ENCODE assay signal across 14 cellular contexts in the genomic region with DNA sequence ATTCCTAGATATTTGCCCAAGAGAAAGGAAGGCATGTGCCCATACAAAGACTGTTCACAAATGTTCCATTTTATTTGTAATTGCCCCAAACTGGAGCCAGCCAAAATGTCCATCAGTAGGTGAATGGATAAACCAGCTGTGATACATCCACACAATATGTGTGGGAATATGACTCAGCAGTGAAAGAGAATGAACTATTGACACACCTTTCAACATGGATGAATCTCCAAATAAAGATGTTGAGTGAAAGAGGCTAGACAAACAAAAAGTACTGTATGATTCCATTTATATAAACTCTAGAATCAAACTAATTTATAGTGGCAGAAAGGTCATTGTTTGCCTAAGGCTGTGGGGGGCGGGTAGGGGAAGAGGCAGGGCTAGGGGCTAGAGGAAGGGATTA. TPM values are rescaled to one million over a fixed set of nuclear protein-coding genes. Genes with fewer than 3 reads are reported as not detected.
DNase-seq lines count a peak whose midpoint lies in the region; ATAC-seq, FAIRE-seq and TF ChIP-seq lines count a peak whose summit lies in the region.
"Had no signal": no experiment of that assay in that cellular context is flagged by ENCODE, and none has a peak within 500 bp of the region (broad histone marks: within the 10 kb centered on the region; RNA-seq: fewer than 3 reads in every experiment).

No MANE protein-coding gene starts in this region.

- whole genome bisulfite sequencing in tibial nerve, 2 donors = 85 to 100% methylated on average over 1 of the region's 1 CpG

- H3K27ac ChIP-seq in 22Rv1 = peak overlapping the region; percentile 96
- 0 out of 2 replicates have a peak overlapping the region, but pooled peaks have one; percentile 61 for H3K27ac ChIP-seq in GM23338 (ENCODE audit: low read depth)
- H3K27ac ChIP-seq in keratinocyte (ENCODE audit: control insufficient read depth, insufficient read depth, low read length) = peak overlapping the region; percentile 51
- peak overlapping the region in 1 of 4 donors; percentile 86 for H3K27ac ChIP-seq in tibial nerve

- H3K4me1 ChIP-seq in GM23338 (ENCODE audit: insufficient read depth) (peaks cover 32% of the 10 kb centered on the region; the same call in 1 of the 2 replicates), adipocyte (ENCODE audit: control insufficient read depth, insufficient read depth, low read length) (peaks cover 40% of the 10 kb centered on the region), keratinocyte (ENCODE audit: control insufficient read depth, extremely low read depth, insufficient read depth, low read length) (peaks cover 43% of the 10 kb centered on the region), tibial nerve (peaks cover 0 to 33% (median 13%) of the 10 kb centered on the region in 4 donors)

- H3K36me3 Mint-ChIP-seq in GM23338 (ENCODE audit: low read depth) = peaks cover 86% of the 10 kb centered on the region

- H3K9me1 ChIP-seq in keratinocyte (ENCODE audit: control insufficient read depth, extremely low read depth, insufficient read depth, low read length) = peaks cover 4% of the 10 kb centered on the region

- no peaks in the 10 kb centered on the region for H3K9me2 ChIP-seq in GM23338 (ENCODE audit: insufficient read depth)

- H2AFZ ChIP-seq in GM23338 (no peak overlapping the region), keratinocyte (ENCODE audit: control insufficient read depth, low read length) (no peak overlapping the region)

- peaks cover 45% of the 10 kb centered on the region for H3K4me1 Mint-ChIP-seq in GM23338

- H3K4me3 ChIP-seq in GM23338 (no peak overlapping the region), adipocyte (ENCODE audit: low read length) (peak overlapping the region; percentile 22), keratinocyte (ENCODE audit: control insufficient read depth in 2 of 3, extremely low read depth in 1 of 3, insufficient read depth in 2 of 3, low read depth in 1 of 3, low read length in 3 of 3) (no peak overlapping the region), tibial nerve (no peak overlapping the region)

- H3F3A ChIP-seq in GM23338 (replicated peaks; ENCODE audit: low read depth) = no peaks in the 10 kb centered on the region; the same call in 1 of the 2 replicates

- peak; percentile 60 for FAIRE-seq in keratinocyte (lab: Jason Lieb, UNC)

- H3K9ac ChIP-seq in adipocyte (ENCODE audit: low read length) (no peak overlapping the region), keratinocyte (ENCODE audit: control insufficient read depth, extremely low read depth, insufficient read depth, low read length) (no peak overlapping the region)

- H3K36me3 ChIP-seq in GM23338 (ENCODE audit: insufficient read depth) (peaks cover 53% of the 10 kb centered on the region), adipocyte (ENCODE audit: control insufficient read depth, insufficient read depth, low read length, severe bottlenecking) (peaks cover 56% of the 10 kb centered on the region), keratinocyte (ENCODE audit: control insufficient read depth in 2 of 2, extremely low read depth in 1 of 2, insufficient read depth in 2 of 2, low read length in 2 of 2) (peaks cover 17 to 39% of the 10 kb centered on the region in 2 experiments), tibial nerve (peaks cover 0 to 58% (median 0%) of the 10 kb centered on the region in 3 donors)

- no peaks in the 10 kb centered on the region for H3K9me3 Mint-ChIP-seq in GM23338
- H3K9me3 Mint-ChIP-seq: activated CD4-positive, alpha-beta T cell treated with anti-CD3 and anti-CD28 coated beads, Interleukin-2, amount 10 ng/mL, durations not matched to agents 7 days and 5 days had no signal

- H3K9me3 ChIP-seq in adipocyte (ENCODE audit: control insufficient read depth, low read length) = no peaks in the 10 kb centered on the region
- H3K9me3 ChIP-seq in keratinocyte (ENCODE audit: control insufficient read depth, low read depth, low read length) = no peaks in the 10 kb centered on the region
- peaks cover 0 to 19% (median 0%) of the 10 kb centered on the region in 4 donors for H3K9me3 ChIP-seq in tibial nerve

- no peak for TF ChIP-seq POLR2A in tibial nerve (IDR thresholded peaks at IDR 0.05)

- dilution Hi-C loops in keratinocyte (cut with MboI; ENCODE audit: extremely low pct_ligation_motif_present, low sequenced_read_pairs) = no loop called here

- no peak overlapping the region for H3K27ac Mint-ChIP-seq in GM23338
- H3K27ac Mint-ChIP-seq: activated CD4-positive, alpha-beta T cell treated with anti-CD3 and anti-CD28 coated beads, Interleukin-2, amount 10 ng/mL, durations not matched to agents 7 days and 5 days had no signal

- no peaks in the 10 kb centered on the region for H3K27me3 ChIP-seq in GM23338 (ENCODE audit: insufficient read depth)
- H3K27me3 ChIP-seq in adipocyte (replicated peaks; ENCODE audit: control insufficient read depth, insufficient read depth, low read length) = no peaks in the 10 kb centered on the region
- H3K27me3 ChIP-seq in keratinocyte (ENCODE audit: control insufficient read depth, extremely low read depth, insufficient read depth, low read length) = no peaks in the 10 kb centered on the region
- H3K27me3 ChIP-seq in tibial nerve = no peaks in the 10 kb centered on the region

- H3K79me2 ChIP-seq in GM23338 (replicated peaks; ENCODE audit: insufficient read depth) (peaks cover 95% of the 10 kb centered on the region), keratinocyte (ENCODE audit: control insufficient read depth, insufficient read depth, low read length) (peaks cover 93% of the 10 kb centered on the region)

- H3K4me3 Mint-ChIP-seq in GM23338 = no peak overlapping the region
- H3K4me3 Mint-ChIP-seq: activated CD4-positive, alpha-beta T cell treated with anti-CD3 and anti-CD28 coated beads, Interleukin-2, amount 10 ng/mL, durations not matched to agents 7 days and 5 days had no signal

- no peak for DNase-seq in GM23338 (ENCODE audit: low spot score)
- peak; percentile 27 for DNase-seq in adipocyte (ENCODE audit: low read depth)
- DNase-seq in keratinocyte (ENCODE audit: low read depth, low spot score) = no peak
- DNase-seq in tibial nerve (ENCODE audit: low spot score in 2 of 2) = no peak
- DNase-seq: activated CD4-positive, alpha-beta T cell treated with anti-CD3 and anti-CD28 coated beads, Interleukin-2, amount 10 ng/mL, durations not matched to agents 7 days and 5 days; activated T-cell treated with anti-CD3 and anti-CD28 coated beads, Interleukin-2, amount 50 U/mL, for 48 hours; midbrain; MV-4-11; NCI-H446; occipital lobe had no signal

- ATAC-seq in GM23338 (no peak), GM21723 (IDR thresholded peaks at IDR 0.05; ENCODE audit: unreplicated experiment) (no peak), GM19397 (IDR thresholded peaks at IDR 0.05; ENCODE audit: unreplicated experiment) (no peak), GM18502 (IDR thresholded peaks at IDR 0.05; ENCODE audit: poor library complexity, unreplicated experiment) (no peak)

- no peak for TF ChIP-seq CTCF in 22Rv1 (IDR thresholded peaks at IDR 0.05)
- no peak for TF ChIP-seq CTCF in GM23338 (conservative IDR thresholded peaks at IDR 0.05; ENCODE audit: low read depth in 2 of 2)
- no peak for TF ChIP-seq CTCF in keratinocyte (optimal IDR thresholded peaks at IDR 0.05 in 1 of 3, IDR thresholded peaks at IDR 0.05 in 1 of 3, conservative IDR thresholded peaks at IDR 0.05 in 1 of 3; ENCODE audit: extremely low read depth in 1 of 3, insufficient read depth in 2 of 3, low read length in 3 of 3)
- TF ChIP-seq CTCF in tibial nerve (IDR thresholded peaks at IDR 0.05) = no peak

- H4K20me1 ChIP-seq in GM23338 (replicated peaks; ENCODE audit: insufficient read depth) = peaks cover 73% of the 10 kb centered on the region
- H4K20me1 ChIP-seq in keratinocyte (ENCODE audit: control insufficient read depth, extremely low read depth, insufficient read depth, low read length) = peaks cover 48% of the 10 kb centered on the region

- H3K27me3 Mint-ChIP-seq in GM23338 (ENCODE audit: insufficient read depth, low read depth, poor library complexity) = peaks cover 10% of the 10 kb centered on the region
- H3K27me3 Mint-ChIP-seq: activated CD4-positive, alpha-beta T cell treated with anti-CD3 and anti-CD28 coated beads, Interleukin-2, amount 10 ng/mL, durations not matched to agents 7 days and 5 days had no signal

- H3K4me2 ChIP-seq in GM23338 (peak overlapping the region; percentile 23; the same call in 1 of the 2 replicates), keratinocyte (ENCODE audit: control insufficient read depth, extremely low read depth, insufficient read depth, low read depth, low read length) (peak overlapping the region; percentile 19)

- no peak for TF ChIP-seq EP300 in tibial nerve (IDR thresholded peaks at IDR 0.05)

TF ChIP-seq in GM23338, 12 proteins besides CTCF, POLR2A, EP300 and RAD21:
- TF ChIP-seq EZH2phosphoT487 (IDR thresholded peaks at IDR 0.05; ENCODE audit: unreplicated experiment) = no peak
- TF ChIP-seq CREB1 (CRISPR knock-in tag; IDR thresholded peaks at IDR 0.05; ENCODE audit: low read depth) = no peak
- TF ChIP-seq POLR2AphosphoS5 (IDR thresholded peaks at IDR 0.05; ENCODE audit: low read depth) = no peak
- no peak for TF ChIP-seq JUNB (IDR thresholded peaks at IDR 0.05; ENCODE audit: unreplicated experiment)
- TF ChIP-seq ZNF331 (CRISPR knock-in tag; IDR thresholded peaks at IDR 0.05; ENCODE audit: low read depth) = no peak
- TF ChIP-seq EZH2 (IDR thresholded peaks at IDR 0.05; ENCODE audit: low read depth, unreplicated experiment) = no peak
- TF ChIP-seq, protein P1, sequence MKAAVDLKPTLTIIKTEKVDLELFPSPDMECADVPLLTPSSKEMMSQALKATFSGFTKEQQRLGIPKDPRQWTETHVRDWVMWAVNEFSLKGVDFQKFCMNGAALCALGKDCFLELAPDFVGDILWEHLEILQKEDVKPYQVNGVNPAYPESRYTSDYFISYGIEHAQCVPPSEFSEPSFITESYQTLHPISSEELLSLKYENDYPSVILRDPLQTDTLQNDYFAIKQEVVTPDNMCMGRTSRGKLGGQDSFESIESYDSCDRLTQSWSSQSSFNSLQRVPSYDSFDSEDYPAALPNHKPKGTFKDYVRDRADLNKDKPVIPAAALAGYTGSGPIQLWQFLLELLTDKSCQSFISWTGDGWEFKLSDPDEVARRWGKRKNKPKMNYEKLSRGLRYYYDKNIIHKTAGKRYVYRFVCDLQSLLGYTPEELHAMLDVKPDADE (IDR thresholded peaks at IDR 0.05) = no peak

RNA-seq across cellular contexts. Expression of a gene that starts 4.5 kb away (rescaled TPM):
- 453 and 530 TPM in 2 replicates for total RNA-seq in GM23338 (2014; rRNA removed; shearing (Covaris generic))
- polyA plus RNA-seq in GM23338 (2016; fragmentation: Nextera tagmentation; extraction: Ambion mirVana) (124 and 128 TPM in 2 replicates), keratinocyte (363 to 515 TPM (median 434 TPM) in 3 replicates)
- polyA plus RNA-seq in keratinocyte (2011; ENCODE audit: low read depth) = 72.5 TPM
- polyA plus RNA-seq in keratinocyte (2011; cell fraction: cytosol; rRNA removed) = 267 and 283 TPM in 2 replicates
- polyA plus RNA-seq in keratinocyte (2011; cell fraction: nucleus; rRNA removed) = 731 and 733 TPM in 2 replicates
- 262 and 434 TPM in 2 replicates for polyA plus RNA-seq in keratinocyte (2012; ENCODE audit: low replicate concordance)
- polyA minus RNA-seq in keratinocyte = 1,082 to 2,772 TPM (median 1,362 TPM) in 3 replicates
- polyA minus RNA-seq in keratinocyte (2011; cell fraction: cytosol; rRNA and poly(A)+ RNA removed) = 743 TPM
- 1,029 and 1,296 TPM in 2 replicates for polyA minus RNA-seq in keratinocyte (2011; cell fraction: nucleus; rRNA and poly(A)+ RNA removed)
- total RNA-seq in tibial nerve = 100 to 1,000 TPM; 148 to 231 (median 219) TPM
